ENCODE assay signal across 17 cellular contexts in the genomic region with DNA sequence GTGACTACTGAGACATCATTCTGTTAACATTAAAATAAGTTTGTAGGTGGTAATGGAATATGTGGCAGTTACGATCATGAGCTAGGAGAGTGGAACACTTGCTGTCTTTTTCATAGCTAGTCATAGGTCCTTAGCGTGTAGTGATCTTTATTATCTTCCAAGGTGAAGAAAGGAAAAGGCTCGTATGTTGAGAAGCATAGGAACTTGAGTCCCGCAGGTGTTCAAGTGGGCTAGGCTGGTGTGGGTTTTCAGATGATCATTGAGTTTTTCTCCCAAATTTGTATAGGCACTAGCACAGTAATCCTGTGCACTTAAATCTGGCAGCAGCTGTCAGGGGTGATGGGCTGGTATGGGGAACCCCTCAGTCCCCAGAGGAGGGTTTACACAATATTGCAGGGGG. TPM values are rescaled to one million over a fixed set of nuclear protein-coding genes. Genes with fewer than 3 reads are reported as not detected.
A peak's percentile ranks its signal among the peaks of the same experiment; 100 is the strongest.
DNase-seq lines count a peak whose midpoint lies in the region; ATAC-seq, FAIRE-seq and TF ChIP-seq lines count a peak whose summit lies in the region.
"Had no signal": no experiment of that assay in that cellular context is flagged by ENCODE, and none has a peak within 500 bp of the region (broad histone marks: within the 10 kb centered on the region; RNA-seq: fewer than 3 reads in every experiment).

No MANE protein-coding gene starts in this region.

- no peak for TF ChIP-seq RAD21 in GM12878 (IDR thresholded peaks at IDR 0.05; ENCODE audit: insufficient read depth, low read depth, low read length)

- H3K18ac ChIP-seq in H9 (ENCODE audit: insufficient read length, low read depth, low read length): no peak overlapping the region

- H3K79me2 ChIP-seq in GM12878 (ENCODE audit: control insufficient read depth, insufficient read depth, low read length) (peaks cover 11% of the 10 kb centered on the region), H9 (ENCODE audit: insufficient read depth, low read length) (no peaks in the 10 kb centered on the region)

- no peak for ATAC-seq in CD4-positive, alpha-beta T cell (ENCODE audit: poor library complexity)
- 0 out of 3 replicates have a peak, but pooled peaks have one; percentile 9 for ATAC-seq in GM12878
- no peak for ATAC-seq in natural killer cell treated with Interleukin-12 subunit alpha and Interleukin-12 subunit beta and Interleukin-15 and Interleukin-18, amount 100 ng/mL, for 72 hours
- ATAC-seq in GM21529 (IDR thresholded peaks at IDR 0.05; ENCODE audit: unreplicated experiment): no peak
- no peak for ATAC-seq in HG03045 (IDR thresholded peaks at IDR 0.05; ENCODE audit: unreplicated experiment)
- ATAC-seq: HepG2, left cardiac atrium had no signal

- H2BK12ac ChIP-seq in H9 (ENCODE audit: insufficient read length, low read depth, low read length): no peak overlapping the region

- H3K27me3 Mint-ChIP-seq in CD4-positive, alpha-beta T cell: no peaks in the 10 kb centered on the region
- H3K27me3 Mint-ChIP-seq in natural killer cell treated with Interleukin-12 subunit alpha and Interleukin-12 subunit beta and Interleukin-15 and Interleukin-18, amount 100 ng/mL, for 72 hours: no peaks in the 10 kb centered on the region
- H3K27me3 Mint-ChIP-seq in H9 (ENCODE audit: low read depth): no peaks in the 10 kb centered on the region
- H3K27me3 Mint-ChIP-seq: activated CD4-positive, alpha-beta T cell treated with anti-CD3 and anti-CD28 coated beads, Interleukin-2, amount 10 ng/mL, durations not matched to agents 24 days and 14 days had no signal

- no peak for TF ChIP-seq CTCF in CD4-positive, alpha-beta T cell (IDR thresholded peaks at IDR 0.05)
- no peak for TF ChIP-seq CTCF in GM12878 (IDR thresholded peaks at IDR 0.05 in 2 of 3, conservative IDR thresholded peaks at IDR 0.05 in 1 of 3; ENCODE audit: control insufficient read depth in 2 of 3, extremely low read depth in 1 of 3, insufficient read depth in 1 of 3, low read depth in 3 of 3, low read length in 3 of 3)
- TF ChIP-seq CTCF in H9 (conservative IDR thresholded peaks at IDR 0.05): no peak

- H3K4me1 ChIP-seq in GM12878 (ENCODE audit: control insufficient read depth, insufficient read depth, low read length) (peaks cover 21% of the 10 kb centered on the region), H9 (ENCODE audit: insufficient read depth, low read length) (no peaks in the 10 kb centered on the region)
- H3K4me1 ChIP-seq: sigmoid colon had no signal

- no peak overlapping the region for H2BK5ac ChIP-seq in H9 (ENCODE audit: insufficient read length, low read length)

- POLR2A ChIA-PET in CD4-positive, alpha-beta T cell (lab: Charles Lee): interaction anchor here (0.9 to 1.1 kb wide), 2 partner anchors 9 to 11 kb away, joined by 4 read pairs; a partner anchor contains a TSS
- POLR2A ChIA-PET in GM12878 (lab: Charles Lee): interaction anchor here (0.6 to 4.1 kb wide), 10 partner anchors 7 to 68 kb away, joined by 3 to 19 read pairs (median 4); a partner anchor contains a TSS

- no peak overlapping the region for H4K8ac ChIP-seq in H9 (replicated peaks; ENCODE audit: insufficient read length, low read depth, low read length)

- no peaks in the 10 kb centered on the region for H3K9me3 ChIP-seq in CD4-positive, alpha-beta T cell (ENCODE audit: control insufficient read depth, low read length)
- H3K9me3 ChIP-seq in GM12878 (replicated peaks; ENCODE audit: control insufficient read depth, insufficient read depth, low read length): no peaks in the 10 kb centered on the region
- H3K9me3 ChIP-seq in H9 (ENCODE audit: control insufficient read depth, low read depth, low read length): no peaks in the 10 kb centered on the region
- H3K9me3 ChIP-seq: sigmoid colon had no signal

- no peaks in the 10 kb centered on the region for H3K9me3 Mint-ChIP-seq in CD4-positive, alpha-beta T cell
- H3K9me3 Mint-ChIP-seq in natural killer cell treated with Interleukin-12 subunit alpha and Interleukin-12 subunit beta and Interleukin-15 and Interleukin-18, amount 100 ng/mL, for 72 hours: no peaks in the 10 kb centered on the region
- H3K9me3 Mint-ChIP-seq in H9: no peaks in the 10 kb centered on the region
- H3K9me3 Mint-ChIP-seq: activated CD4-positive, alpha-beta T cell treated with anti-CD3 and anti-CD28 coated beads, Interleukin-2, amount 10 ng/mL, durations not matched to agents 24 days and 14 days; nephron had no signal

- H3K9ac ChIP-seq in GM12878 (ENCODE audit: control insufficient read depth, insufficient read depth, low read length) (no peak overlapping the region; the same call in 1 of the 2 replicates), H9 (ENCODE audit: extremely low read depth, insufficient read length, low read length) (no peak overlapping the region)

- no peak overlapping the region for H3K27ac ChIP-seq in CD4-positive, alpha-beta T cell (ENCODE audit: low read depth, low read length)
- H3K27ac ChIP-seq in GM12878 (ENCODE audit: control insufficient read depth, insufficient read depth) (peak overlapping the region; percentile 41), H9 (ENCODE audit: insufficient read length, low read depth, low read length) (no peak overlapping the region)
- H3K27ac ChIP-seq: sigmoid colon had no signal

- no TSS peak for BruUV-seq in GM12878 (replicated peaks; lab: Mats Ljungman, UMichigan)

- no peaks in the 10 kb centered on the region for H3K79me1 ChIP-seq in H9 (ENCODE audit: insufficient read depth, low read depth, low read length, poor library complexity, severe bottlenecking)

- in situ Hi-C loops in GM12878 (cut with MboI): no loop called here

- H3K56ac ChIP-seq in H9 (ENCODE audit: insufficient read length, low read depth, low read length): no peak overlapping the region

- H3K4me3 Mint-ChIP-seq in CD4-positive, alpha-beta T cell: no peak overlapping the region
- no peak overlapping the region for H3K4me3 Mint-ChIP-seq in natural killer cell treated with Interleukin-12 subunit alpha and Interleukin-12 subunit beta and Interleukin-15 and Interleukin-18, amount 100 ng/mL, for 72 hours
- no peak overlapping the region for H3K4me3 Mint-ChIP-seq in H9
- H3K4me3 Mint-ChIP-seq: activated CD4-positive, alpha-beta T cell treated with anti-CD3 and anti-CD28 coated beads, Interleukin-2, amount 10 ng/mL, durations not matched to agents 24 days and 14 days; nephron had no signal

- H3T11ph ChIP-seq in H9 (ENCODE audit: low read length): no peak overlapping the region

- peaks cover 59% of the 10 kb centered on the region for H3K4me1 Mint-ChIP-seq in CD4-positive, alpha-beta T cell (ENCODE audit: low read depth)
- peaks cover 52 to 75% of the 10 kb centered on the region in 2 donors for H3K4me1 Mint-ChIP-seq in natural killer cell treated with Interleukin-12 subunit alpha and Interleukin-12 subunit beta and Interleukin-15 and Interleukin-18, amount 100 ng/mL, for 72 hours (ENCODE audit: low read depth in 2 of 2)
- H3K4me1 Mint-ChIP-seq in H9: no peaks in the 10 kb centered on the region
- H3K4me1 Mint-ChIP-seq: nephron had no signal

- H2AFZ ChIP-seq in GM12878 (ENCODE audit: control insufficient read depth, low read depth, low read length) (no peak overlapping the region), H9 (ENCODE audit: low read length) (no peak overlapping the region)

- 98% methylated on average over 4 of the region's 4 CpGs for WGBS in GM12878 (ENCODE audit: insufficient coverage, insufficient replicate concordance, low lambda C conversion rate, missing lambda C conversion rate)
- WGBS in H9 (ENCODE audit: extremely low coverage, insufficient read length, low lambda C conversion rate): no CpG with 5 or more reads among the region's 4 CpGs

- H3K27me3 ChIP-seq in CD4-positive, alpha-beta T cell (ENCODE audit: control insufficient read depth, insufficient read depth, low read length): no peaks in the 10 kb centered on the region
- H3K27me3 ChIP-seq in GM12878 (replicated peaks in 1 of 2; ENCODE audit: control insufficient read depth in 2 of 2, insufficient read depth in 2 of 2, low read length in 1 of 2) (no peaks in the 10 kb centered on the region), H9 (ENCODE audit: insufficient read depth, low read length) (no peaks in the 10 kb centered on the region)
- H3K27me3 ChIP-seq: sigmoid colon had no signal

- H3K4ac ChIP-seq in H9 (ENCODE audit: low read depth, low read length): no peak overlapping the region

- H2BK20ac ChIP-seq in H9 (ENCODE audit: low read depth, low read length, poor library complexity, severe bottlenecking): no peak overlapping the region

- H3K27ac Mint-ChIP-seq in CD4-positive, alpha-beta T cell: peak overlapping the region; percentile 49
- peak overlapping the region; percentile 62 to 67 for H3K27ac Mint-ChIP-seq in natural killer cell treated with Interleukin-12 subunit alpha and Interleukin-12 subunit beta and Interleukin-15 and Interleukin-18, amount 100 ng/mL, for 72 hours
- no peak overlapping the region for H3K27ac Mint-ChIP-seq in H9
- H3K27ac Mint-ChIP-seq: nephron had no signal

- H3K4me2 ChIP-seq in GM12878 (ENCODE audit: control insufficient read depth, insufficient read depth): no peak overlapping the region
- no peak overlapping the region for H3K4me2 ChIP-seq in H9 (ENCODE audit: insufficient read depth, insufficient read length, low read length)

- H2BK120ac ChIP-seq in H9 (ENCODE audit: low read depth, low read length, poor library complexity, severe bottlenecking): no peak overlapping the region

- H3K23me2 ChIP-seq in H9 (ENCODE audit: insufficient read length, low read depth, low read length, poor library complexity, severe bottlenecking): no peaks in the 10 kb centered on the region

- no peak overlapping the region for H4K5ac ChIP-seq in H9 (ENCODE audit: insufficient read length, low read depth, low read length)

- H4K91ac ChIP-seq in H9 (ENCODE audit: insufficient read length, low read depth, low read length): no peak overlapping the region

- no peak overlapping the region for H3K14ac ChIP-seq in H9 (ENCODE audit: insufficient read depth, low read length)

- H3K36me3 Mint-ChIP-seq in CD4-positive, alpha-beta T cell (ENCODE audit: low read depth): peaks cover 91% of the 10 kb centered on the region
- H3K36me3 Mint-ChIP-seq in natural killer cell treated with Interleukin-12 subunit alpha and Interleukin-12 subunit beta and Interleukin-15 and Interleukin-18, amount 100 ng/mL, for 72 hours: peaks cover 74% of the 10 kb centered on the region
- peaks cover 57 to 96% (median 89%) of the 10 kb centered on the region in 3 experiments for H3K36me3 Mint-ChIP-seq in H9 (ENCODE audit: insufficient read depth in 1 of 3, low read depth in 3 of 3)

- intact Hi-C loops in CD4-positive, alpha-beta T cell (cut with DNase I, micrococcal nuclease): no loop called here
- intact Hi-C loops in GM12878 (cut with micrococcal nuclease; ENCODE audit: unreplicated experiment): no loop called here

- peaks cover 7 to 44% of the 10 kb centered on the region in 2 experiments for H3K36me3 ChIP-seq in GM12878 (ENCODE audit: control insufficient read depth in 2 of 2, insufficient read depth in 2 of 2, low read length in 1 of 2)

- TF ChIP-seq POLR2A in GM12892 (IDR thresholded peaks at IDR 0.05; ENCODE audit: low read depth, low read length): peak; percentile 64
- TF ChIP-seq POLR2A in GM12878 (IDR thresholded peaks at IDR 0.05; ENCODE audit: low read depth, low read length): no peak

- SMC1A ChIA-PET in GM12878 (lab: Charles Lee; ENCODE audit: uncharacterized antibody, unreplicated experiment): interaction anchor here (0.8 to 7.1 kb wide), 7 partner anchors 8 to 31 kb away, joined by 3 to 46 read pairs (median 11); a partner anchor contains a TSS

- H2AK5ac ChIP-seq in H9 (ENCODE audit: insufficient read length, low read length): no peak overlapping the region

- H4K20me1 ChIP-seq in GM12878 (ENCODE audit: control insufficient read depth, insufficient read depth) (no peaks in the 10 kb centered on the region), H9 (ENCODE audit: control insufficient read depth, insufficient read depth, insufficient read length) (no peaks in the 10 kb centered on the region)

- DNase-seq in CD4-positive, alpha-beta T cell: no peak
- DNase-seq in GM12892 (ENCODE audit: insufficient read length): no peak
- no peak for DNase-seq in GM12878 (ENCODE audit: low read depth, low spot score)
- DNase-seq in natural killer cell treated with Interleukin-12 subunit alpha and Interleukin-12 subunit beta and Interleukin-15 and Interleukin-18, amount 100 ng/mL, for 72 hours (ENCODE audit: low spot score): no peak
- no peak for DNase-seq in H9
- DNase-seq: activated CD4-positive, alpha-beta T cell treated with anti-CD3 and anti-CD28 coated beads, Interleukin-2, amount 10 ng/mL, durations not matched to agents 24 days and 14 days; activated naive CD4-positive, alpha-beta T cell treated with anti-CD3 and anti-CD28 coated beads, Interleukin-2, amount 50 U/mL, for 16 hours; AML-193; left cardiac atrium; NCI-H1436 treated with DMSO at 0.1 percent for 48 hours; NCI-H2171 treated with DMSO at 0.1 percent for 48 hours; posterior cingulate gyrus; sigmoid colon had no signal

- RAD21 ChIA-PET in GM12878 (lab: Charles Lee; ENCODE audit: unreplicated experiment): interaction anchor here (0.6 to 3.0 kb wide), 7 partner anchors 10 to 68 kb away, joined by 3 to 11 read pairs (median 4); no protein-coding TSS in a partner anchor

- H3K4me3 ChIP-seq in GM12878: no peak overlapping the region
- H3K4me3 ChIP-seq: sigmoid colon had no signal

- TF ChIP-seq EP300 in GM12878 (IDR thresholded peaks at IDR 0.05; ENCODE audit: borderline replicate concordance in 1 of 2, control insufficient read depth in 1 of 2, low read depth in 2 of 2, low read length in 2 of 2): no peak

- no peak for FAIRE-seq in GM12892 (lab: Jason Lieb, UNC)
- no peak for FAIRE-seq in GM12878 (lab: Jason Lieb, UNC)
- FAIRE-seq: HepG2 had no signal

- H2BK15ac ChIP-seq in H9 (ENCODE audit: low read depth, low read length): no peak overlapping the region

- H3K23ac ChIP-seq in H9 (ENCODE audit: insufficient read length, low read depth, low read length): no peak overlapping the region

- CTCF ChIA-PET in CD4-positive, alpha-beta T cell (lab: Charles Lee): interaction anchor here (0.6 to 2.3 kb wide), 2 partner anchors 30 to 38 kb away, joined by 3 to 6 read pairs; no protein-coding TSS in a partner anchor
- CTCF ChIA-PET in GM12878 (lab: Yijun Ruan, JAX): interaction anchor here (1.1 to 3.7 kb wide), 7 partner anchors 12 to 70 kb away, joined by 3 to 29 read pairs (median 4); no protein-coding TSS in a partner anchor

RNA-seq across cellular contexts. Expression of a gene that starts 10.9 kb away (rescaled TPM):
- 100 to 1,000 TPM; 130 to 139 TPM for total RNA-seq in CD4-positive, alpha-beta T cell
- polyA plus RNA-seq in GM12892 (2012; ENCODE audit: missing spikeins): 43.0 TPM
- 175 and 176 TPM in 2 replicates for total RNA-seq in GM12878 (2013; cell fraction: nucleolus; rRNA removed)
- total RNA-seq in GM12878 (2014; rRNA removed) (39.0 and 42.2 TPM in 2 replicates), GM12878 (2014; rRNA removed; fragmentation: Illumina TruSeq; extraction: Trizol) (40.5 and 41.2 TPM in 2 replicates), GM12878 (2021) (50.5 and 59.1 TPM in 2 replicates), H9 (2021) (120 and 123 TPM in 2 replicates)
- polyA plus RNA-seq in GM12878 (2011; ENCODE audit: low read depth): 20.7 TPM
- polyA plus RNA-seq in GM12878 (2011; rRNA removed) (45.3 and 48.6 TPM in 2 replicates), GM12878 (2014; fragmentation: Illumina TruSeq; extraction: Trizol) (46.8 and 59.1 TPM in 2 replicates), GM12878 (2014; fragmentation: Nextera tagmentation; extraction: Ambion mirVana) (10 to 100 TPM; 21.2 to 22.6 TPM), GM12878 (2014; rRNA removed) (37.6 and 39.8 TPM in 2 replicates), GM12878 (2016; fragmentation: Nextera tagmentation; extraction: Ambion mirVana) (10 to 100 TPM; 46.9 to 49.5 TPM)
- polyA plus RNA-seq in GM12878 (2011; cell fraction: cytosol; rRNA removed): 43.1 and 43.8 TPM in 2 replicates
- polyA plus RNA-seq in GM12878 (2011; cell fraction: nucleus; rRNA removed): 72.4 and 78.1 TPM in 2 replicates
- polyA plus RNA-seq in GM12878 (2012): 23.9 and 25.2 TPM in 2 replicates
- polyA minus RNA-seq in GM12878 (2011; rRNA and poly(A)+ RNA removed): 44.5 and 55.3 TPM in 2 replicates
- 15.6 and 31.7 TPM in 2 replicates for polyA minus RNA-seq in GM12878 (2011; cell fraction: cytosol; rRNA and poly(A)+ RNA removed)
- 40.6 and 63.9 TPM in 2 replicates for polyA minus RNA-seq in GM12878 (2011; cell fraction: nucleus; rRNA and poly(A)+ RNA removed)
- total RNA-seq in natural killer cell treated with Interleukin-12 subunit alpha and Interleukin-12 subunit beta and Interleukin-15 and Interleukin-18, amount 100 ng/mL, for 72 hours: 100 to 1,000 TPM; 125 to 168 TPM

Comparison
In these comparisons a context has a peak if more than half of its experiments do, and no peak if none do; other contexts are left out.
1. H3K27ac Mint-ChIP-seq: peak in CD4-positive, alpha-beta T cell (single experiment) and natural killer cell treated with Interleukin-12 subunit alpha and Interleukin-12 subunit beta and Interleukin-15 and Interleukin-18, amount 100 ng/mL, for 72 hours (2 of 2); none in H9 (0 of 3).